In the genomic region with DNA sequence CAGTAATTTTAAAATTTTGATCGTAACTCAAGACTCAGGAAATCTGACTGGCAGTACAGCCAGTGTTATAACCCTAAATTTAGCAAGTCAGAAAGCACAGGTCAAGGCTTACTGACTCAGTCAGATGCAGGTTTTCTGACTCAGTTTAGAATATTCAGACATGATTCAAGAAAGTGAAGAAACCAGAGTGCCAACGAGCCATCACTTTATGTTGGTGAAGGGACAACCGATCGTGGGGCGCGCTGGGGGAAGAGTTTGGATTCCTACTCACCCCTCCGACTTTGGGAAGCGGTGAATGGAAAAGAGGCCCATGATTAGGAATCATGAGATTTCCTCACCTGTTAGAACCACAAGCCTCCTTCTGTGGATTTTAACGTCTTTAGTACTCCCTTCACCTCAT, we compare ENCODE assay signal across 8 cellular contexts. TPM values are rescaled to one million over a fixed set of nuclear protein-coding genes. Genes with fewer than 3 reads are reported as not detected.
DNase-seq lines count a peak whose midpoint lies in the region; ATAC-seq, FAIRE-seq and TF ChIP-seq lines count a peak whose summit lies in the region.

No MANE protein-coding gene starts in this region.

- H3K4me2 ChIP-seq in GM23338: peak overlapping the region; percentile 98

- H3K4me1 Mint-ChIP-seq in GM23338: peaks cover 30% of the 10 kb centered on the region
- H3K4me1 Mint-ChIP-seq in activated B cell treated with CpG ODN at 0.5 μM for 24 hours: peaks cover 55% of the 10 kb centered on the region

- H3K4me3 ChIP-seq in GM23338: peak overlapping the region; percentile 92
- peak overlapping the region; percentile 80 to 88 for H3K4me3 ChIP-seq in foreskin fibroblast (ENCODE audit: low read depth in 1 of 2, low read length in 2 of 2)
- peak overlapping the region; percentile 82 to 91 for H3K4me3 ChIP-seq in small intestine (ENCODE audit: low read depth in 1 of 2, low read length in 2 of 2)

- CTCF ChIA-PET in activated B cell treated with CpG ODN at 0.5 μM for 24 hours (lab: Charles Lee): no interaction called here

- H3K27ac Mint-ChIP-seq in GM23338: no peak overlapping the region
- H3K27ac Mint-ChIP-seq in activated B cell treated with CpG ODN at 0.5 μM for 24 hours: peak overlapping the region; percentile 90

- no peak for FAIRE-seq in small intestine (lab: Jason Lieb, UNC)

- H3K79me2 ChIP-seq in GM23338 (replicated peaks; ENCODE audit: insufficient read depth): peaks cover 58% of the 10 kb centered on the region

- no peaks in the 10 kb centered on the region for H3K9me3 Mint-ChIP-seq in GM23338
- no peaks in the 10 kb centered on the region for H3K9me3 Mint-ChIP-seq in activated B cell treated with CpG ODN at 0.5 μM for 24 hours

- no peak for ATAC-seq in GM23338
- no peak for ATAC-seq in activated B cell treated with CpG ODN at 0.5 μM for 24 hours (ENCODE audit: low read depth)
- ATAC-seq in HG03045 (IDR thresholded peaks at IDR 0.05; ENCODE audit: unreplicated experiment): no peak
- no peak for ATAC-seq in HG02938 (IDR thresholded peaks at IDR 0.05; ENCODE audit: unreplicated experiment)
- ATAC-seq in HG03520 (IDR thresholded peaks at IDR 0.05; ENCODE audit: unreplicated experiment): no peak

- H3K4me3 Mint-ChIP-seq in GM23338: peak overlapping the region; percentile 90
- H3K4me3 Mint-ChIP-seq in activated B cell treated with CpG ODN at 0.5 μM for 24 hours: peak overlapping the region; percentile 85

- H3K27me3 Mint-ChIP-seq in GM23338 (ENCODE audit: insufficient read depth, low read depth, poor library complexity) (peaks cover 5% of the 10 kb centered on the region), activated B cell treated with CpG ODN at 0.5 μM for 24 hours (no peaks in the 10 kb centered on the region)

- H3K36me3 Mint-ChIP-seq in GM23338 (ENCODE audit: low read depth): peaks cover 5% of the 10 kb centered on the region
- peaks cover 18% of the 10 kb centered on the region for H3K36me3 Mint-ChIP-seq in activated B cell treated with CpG ODN at 0.5 μM for 24 hours (ENCODE audit: low read depth)

- no peaks in the 10 kb centered on the region for H3K9me2 ChIP-seq in GM23338 (ENCODE audit: insufficient read depth)

- H3F3A ChIP-seq in GM23338 (replicated peaks; ENCODE audit: low read depth): peaks cover 4% of the 10 kb centered on the region; the same call in 1 of the 2 replicates

- POLR2A ChIA-PET in activated B cell treated with CpG ODN at 0.5 μM for 24 hours (lab: Charles Lee): interaction anchor here (1.0 to 1.9 kb wide), 3 partner anchors 55 to 570 kb away, joined by 3 to 16 read pairs (median 3); a partner anchor contains a TSS

- H3K27me3 ChIP-seq in GM23338 (ENCODE audit: insufficient read depth): peaks cover 11% of the 10 kb centered on the region
- no peaks in the 10 kb centered on the region for H3K27me3 ChIP-seq in small intestine (ENCODE audit: control insufficient read depth in 2 of 2, insufficient read depth in 2 of 2, low read length in 2 of 2)

- H3K36me3 ChIP-seq in GM23338 (ENCODE audit: insufficient read depth) (no peaks in the 10 kb centered on the region), small intestine (ENCODE audit: control insufficient read depth in 2 of 2, insufficient read depth in 2 of 2, low read length in 2 of 2) (no peaks in the 10 kb centered on the region)

- H3K9me3 ChIP-seq in small intestine (ENCODE audit: control insufficient read depth, low read depth): no peaks in the 10 kb centered on the region

- H3K27ac ChIP-seq in GM23338 (ENCODE audit: low read depth) (no peak overlapping the region), small intestine (ENCODE audit: low read depth in 1 of 2, low read length in 1 of 2) (peak overlapping the region; percentile 85 to 97)

- H3K4me1 ChIP-seq in GM23338 (ENCODE audit: insufficient read depth) (peaks cover 13% of the 10 kb centered on the region), small intestine (ENCODE audit: control insufficient read depth in 2 of 2, insufficient read depth in 1 of 2, low read depth in 1 of 2, low read length in 1 of 2) (peaks cover 9 to 21% of the 10 kb centered on the region in 2 donors)

- H4K20me1 ChIP-seq in GM23338 (replicated peaks; ENCODE audit: insufficient read depth): peaks cover 39% of the 10 kb centered on the region

- WGBS in small intestine, 3 donors: 5 to 24% (median 6%) methylated on average over 9 of the region's 9 CpGs

- intact Hi-C loops in activated B cell treated with CpG ODN at 0.5 μM for 24 hours (cut with micrococcal nuclease): loop anchor here (2.0 to 10.0 kb wide), 6 partner anchors 93 to 1060 kb away; a partner anchor contains a TSS

- H2AFZ ChIP-seq in GM23338: peak overlapping the region; percentile 88; the same call in 1 of the 2 replicates

- DNase-seq in GM23338 (ENCODE audit: low spot score): no peak
- DNase-seq in activated B cell treated with CpG ODN at 0.5 μM for 24 hours: no peak
- peak in 1 of 2 donors; percentile 48 for DNase-seq in foreskin fibroblast
- DNase-seq in small intestine: no peak
- no peak for DNase-seq in COLO829 (ENCODE audit: low spot score)

- TF ChIP-seq CTCF in GM23338 (conservative IDR thresholded peaks at IDR 0.05; ENCODE audit: low read depth in 2 of 2): no peak
- no peak for TF ChIP-seq CTCF in activated B cell treated with CpG ODN at 0.5 μM for 24 hours (IDR thresholded peaks at IDR 0.05)
- no peak for TF ChIP-seq CTCF in foreskin fibroblast (IDR thresholded peaks at IDR 0.05; ENCODE audit: low read depth, low read length)

TF ChIP-seq in GM23338, 12 proteins besides CTCF, POLR2A, EP300 and RAD21 (continues in another document):
- TF ChIP-seq STAT1 (IDR thresholded peaks at IDR 0.05; ENCODE audit: unreplicated experiment): no peak
- TF ChIP-seq, protein P1, sequence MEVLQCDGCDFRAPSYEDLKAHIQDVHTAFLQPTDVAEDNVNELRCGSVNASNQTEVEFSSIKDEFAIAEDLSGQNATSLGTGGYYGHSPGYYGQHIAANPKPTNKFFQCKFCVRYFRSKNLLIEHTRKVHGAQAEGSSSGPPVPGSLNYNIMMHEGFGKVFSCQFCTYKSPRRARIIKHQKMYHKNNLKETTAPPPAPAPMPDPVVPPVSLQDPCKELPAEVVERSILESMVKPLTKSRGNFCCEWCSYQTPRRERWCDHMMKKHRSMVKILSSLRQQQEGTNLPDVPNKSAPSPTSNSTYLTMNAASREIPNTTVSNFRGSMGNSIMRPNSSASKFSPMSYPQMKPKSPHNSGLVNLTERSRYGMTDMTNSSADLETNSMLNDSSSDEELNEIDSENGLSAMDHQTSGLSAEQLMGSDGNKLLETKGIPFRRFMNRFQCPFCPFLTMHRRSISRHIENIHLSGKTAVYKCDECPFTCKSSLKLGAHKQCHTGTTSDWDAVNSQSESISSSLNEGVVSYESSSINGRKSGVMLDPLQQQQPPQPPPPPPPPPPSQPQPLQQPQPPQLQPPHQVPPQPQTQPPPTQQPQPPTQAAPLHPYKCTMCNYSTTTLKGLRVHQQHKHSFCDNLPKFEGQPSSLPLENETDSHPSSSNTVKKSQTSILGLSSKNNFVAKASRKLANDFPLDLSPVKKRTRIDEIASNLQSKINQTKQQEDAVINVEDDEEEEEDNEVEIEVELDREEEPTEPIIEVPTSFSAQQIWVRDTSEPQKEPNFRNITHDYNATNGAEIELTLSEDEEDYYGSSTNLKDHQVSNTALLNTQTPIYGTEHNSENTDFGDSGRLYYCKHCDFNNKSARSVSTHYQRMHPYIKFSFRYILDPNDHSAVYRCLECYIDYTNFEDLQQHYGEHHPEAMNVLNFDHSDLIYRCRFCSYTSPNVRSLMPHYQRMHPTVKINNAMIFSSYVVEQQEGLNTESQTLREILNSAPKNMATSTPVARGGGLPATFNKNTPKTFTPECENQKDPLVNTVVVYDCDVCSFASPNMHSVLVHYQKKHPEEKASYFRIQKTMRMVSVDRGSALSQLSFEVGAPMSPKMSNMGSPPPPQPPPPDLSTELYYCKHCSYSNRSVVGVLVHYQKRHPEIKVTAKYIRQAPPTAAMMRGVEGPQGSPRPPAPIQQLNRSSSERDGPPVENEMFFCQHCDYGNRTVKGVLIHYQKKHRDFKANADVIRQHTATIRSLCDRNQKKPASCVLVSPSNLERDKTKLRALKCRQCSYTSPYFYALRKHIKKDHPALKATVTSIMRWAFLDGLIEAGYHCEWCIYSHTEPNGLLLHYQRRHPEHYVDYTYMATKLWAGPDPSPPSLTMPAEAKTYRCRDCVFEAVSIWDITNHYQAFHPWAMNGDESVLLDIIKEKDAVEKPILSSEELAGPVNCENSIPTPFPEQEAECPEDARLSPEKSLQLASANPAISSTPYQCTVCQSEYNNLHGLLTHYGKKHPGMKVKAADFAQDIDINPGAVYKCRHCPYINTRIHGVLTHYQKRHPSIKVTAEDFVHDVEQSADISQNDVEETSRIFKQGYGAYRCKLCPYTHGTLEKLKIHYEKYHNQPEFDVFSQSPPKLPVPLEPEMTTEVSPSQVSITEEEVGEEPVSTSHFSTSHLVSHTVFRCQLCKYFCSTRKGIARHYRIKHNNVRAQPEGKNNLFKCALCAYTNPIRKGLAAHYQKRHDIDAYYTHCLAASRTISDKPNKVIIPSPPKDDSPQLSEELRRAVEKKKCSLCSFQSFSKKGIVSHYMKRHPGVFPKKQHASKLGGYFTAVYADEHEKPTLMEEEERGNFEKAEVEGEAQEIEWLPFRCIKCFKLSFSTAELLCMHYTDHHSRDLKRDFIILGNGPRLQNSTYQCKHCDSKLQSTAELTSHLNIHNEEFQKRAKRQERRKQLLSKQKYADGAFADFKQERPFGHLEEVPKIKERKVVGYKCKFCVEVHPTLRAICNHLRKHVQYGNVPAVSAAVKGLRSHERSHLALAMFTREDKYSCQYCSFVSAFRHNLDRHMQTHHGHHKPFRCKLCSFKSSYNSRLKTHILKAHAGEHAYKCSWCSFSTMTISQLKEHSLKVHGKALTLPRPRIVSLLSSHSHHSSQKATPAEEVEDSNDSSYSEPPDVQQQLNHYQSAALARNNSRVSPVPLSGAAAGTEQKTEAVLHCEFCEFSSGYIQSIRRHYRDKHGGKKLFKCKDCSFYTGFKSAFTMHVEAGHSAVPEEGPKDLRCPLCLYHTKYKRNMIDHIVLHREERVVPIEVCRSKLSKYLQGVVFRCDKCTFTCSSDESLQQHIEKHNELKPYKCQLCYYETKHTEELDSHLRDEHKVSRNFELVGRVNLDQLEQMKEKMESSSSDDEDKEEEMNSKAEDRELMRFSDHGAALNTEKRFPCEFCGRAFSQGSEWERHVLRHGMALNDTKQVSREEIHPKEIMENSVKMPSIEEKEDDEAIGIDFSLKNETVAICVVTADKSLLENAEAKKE (CRISPR knock-in tag; IDR thresholded peaks at IDR 0.05): no peak
- TF ChIP-seq EZH2phosphoT487 (IDR thresholded peaks at IDR 0.05; ENCODE audit: unreplicated experiment): no peak
- TF ChIP-seq JUNB (IDR thresholded peaks at IDR 0.05; ENCODE audit: unreplicated experiment): no peak
- TF ChIP-seq EZH2 (IDR thresholded peaks at IDR 0.05; ENCODE audit: low read depth, unreplicated experiment): no peak

RNA-seq across cellular contexts. Expression of a gene that starts 1.0 kb away (rescaled TPM):
- 42.4 and 47.6 TPM in 2 replicates for total RNA-seq in GM23338 (2014; rRNA removed; shearing (Covaris generic))
- polyA plus RNA-seq in GM23338 (2016; fragmentation: Nextera tagmentation; extraction: Ambion mirVana) (37.2 and 38.8 TPM in 2 replicates), small intestine (10 to 100 TPM; 23.0 to 32.7 (median 24.4) TPM)
- total RNA-seq in activated B cell treated with CpG ODN at 0.5 μM for 24 hours: 39.6 and 48.3 TPM in 2 replicates

RNA-seq across cellular contexts. Expression of a gene that starts 54.8 kb away (rescaled TPM):
- 59.1 and 74.2 TPM in 2 replicates for total RNA-seq in GM23338 (2014; rRNA removed; shearing (Covaris generic))
- polyA plus RNA-seq in GM23338 (2016; fragmentation: Nextera tagmentation; extraction: Ambion mirVana) (27.6 and 34.8 TPM in 2 replicates), small intestine (10 to 100 TPM; 22.4 to 29.5 (median 26.2) TPM)
- total RNA-seq in activated B cell treated with CpG ODN at 0.5 μM for 24 hours: 50.8 and 59.7 TPM in 2 replicates
